In the genomic region with DNA sequence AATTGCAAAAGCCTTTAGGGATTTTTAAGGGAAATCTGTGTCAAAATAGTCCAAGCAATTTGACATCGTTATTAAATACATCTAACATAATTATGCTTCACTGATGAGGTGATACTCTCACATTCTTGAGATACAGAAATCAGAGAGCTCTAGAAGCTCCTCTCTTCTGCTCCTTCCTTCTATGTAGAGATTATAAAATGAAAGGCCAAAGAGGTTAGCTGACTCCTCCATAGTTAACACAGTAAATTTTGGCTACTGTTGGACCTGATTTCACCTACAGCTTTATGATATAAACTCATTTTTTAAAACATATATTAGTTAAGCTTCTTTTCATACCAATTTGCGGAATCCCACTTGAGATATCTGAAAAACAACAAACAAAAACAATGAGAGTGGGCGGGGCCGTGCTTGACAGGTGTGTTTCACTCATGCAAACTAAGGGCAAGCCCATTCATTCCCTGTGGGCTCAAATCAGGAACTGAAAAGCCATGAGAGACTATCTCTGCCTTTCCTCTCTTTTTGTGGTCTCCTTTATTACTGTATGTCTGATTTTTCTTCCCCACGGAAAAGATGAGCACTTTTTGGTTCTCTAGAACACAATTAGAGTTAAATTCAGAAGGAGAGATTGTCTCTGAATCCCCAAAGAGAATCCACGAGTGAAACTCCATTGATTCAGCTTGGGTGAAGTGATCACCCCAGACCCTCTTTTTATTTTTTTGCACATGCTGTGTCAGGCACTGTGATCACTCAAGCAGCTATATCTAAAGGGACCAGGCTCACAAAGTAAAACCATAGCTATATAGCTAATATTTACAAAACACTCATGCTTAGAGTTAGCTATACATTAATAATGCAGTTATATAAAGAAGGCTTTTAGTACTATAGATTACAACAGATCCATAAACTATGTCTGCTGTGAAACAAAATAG, we compare ENCODE assay signal across 11 cellular contexts.
DNase-seq lines count a peak whose midpoint lies in the region; ATAC-seq, FAIRE-seq and TF ChIP-seq lines count a peak whose summit lies in the region.
"Had no signal": no experiment of that assay in that cellular context is flagged by ENCODE, and none has a peak within 500 bp of the region (broad histone marks: within the 10 kb centered on the region; RNA-seq: fewer than 3 reads in every experiment).

No MANE protein-coding gene starts in this region.

- no peaks in the 10 kb centered on the region for H4K20me1 ChIP-seq in H9 (ENCODE audit: control insufficient read depth, insufficient read depth, insufficient read length)

- H3T11ph ChIP-seq in H9 (ENCODE audit: low read length), result no peak overlapping the region

- no peak overlapping the region for H3K18ac ChIP-seq in H9 (ENCODE audit: insufficient read length, low read depth, low read length)

- H2AFZ ChIP-seq in H9 (ENCODE audit: low read length), result no peak overlapping the region

- H3K27me3 Mint-ChIP-seq in H9 (ENCODE audit: low read depth), result no peaks in the 10 kb centered on the region
- H3K27me3 Mint-ChIP-seq: central memory CD8-positive, alpha-beta T cell had no signal

- H4K5ac ChIP-seq in H9 (ENCODE audit: insufficient read length, low read depth, low read length), result no peak overlapping the region

- no peak overlapping the region for H2BK20ac ChIP-seq in H9 (ENCODE audit: low read depth, low read length, poor library complexity, severe bottlenecking)

- no peak overlapping the region for H3K23ac ChIP-seq in H9 (ENCODE audit: insufficient read length, low read depth, low read length)

- H2BK12ac ChIP-seq in H9 (ENCODE audit: insufficient read length, low read depth, low read length), result no peak overlapping the region

- H3K9me3 Mint-ChIP-seq in H9, result no peaks in the 10 kb centered on the region
- H3K9me3 Mint-ChIP-seq: central memory CD8-positive, alpha-beta T cell had no signal

- no peaks in the 10 kb centered on the region for H3K23me2 ChIP-seq in H9 (ENCODE audit: insufficient read length, low read depth, low read length, poor library complexity, severe bottlenecking)

- WGBS in H9 (ENCODE audit: extremely low coverage, insufficient read length, low lambda C conversion rate), result no CpG with 5 or more reads among the region's 6 CpGs

- no peak overlapping the region for H2BK15ac ChIP-seq in H9 (ENCODE audit: low read depth, low read length)

- no peaks in the 10 kb centered on the region for H3K79me2 ChIP-seq in H9 (ENCODE audit: insufficient read depth, low read length)

- peaks cover 5 to 6% of the 10 kb centered on the region in 2 experiments for H3K4me1 Mint-ChIP-seq in H9

- no peak overlapping the region for H3K56ac ChIP-seq in H9 (ENCODE audit: insufficient read length, low read depth, low read length)

- TF ChIP-seq CTCF in H9 (conservative IDR thresholded peaks at IDR 0.05), result no peak

- H3K9ac ChIP-seq in H9 (ENCODE audit: extremely low read depth, insufficient read length, low read length), result no peak overlapping the region

- H3K27ac Mint-ChIP-seq in H9, result no peak overlapping the region; a peak in 1 of 7 replicates

- H3K4me3 Mint-ChIP-seq in H9, result no peak overlapping the region
- H3K4me3 Mint-ChIP-seq: central memory CD8-positive, alpha-beta T cell had no signal

- H2AK5ac ChIP-seq in H9 (ENCODE audit: insufficient read length, low read length), result no peak overlapping the region

- no peaks in the 10 kb centered on the region for H3K27me3 ChIP-seq in H9 (ENCODE audit: insufficient read depth, low read length)

- H4K91ac ChIP-seq in H9 (ENCODE audit: insufficient read length, low read depth, low read length), result no peak overlapping the region

- no peak for ATAC-seq in Right ventricle myocardium superior (ENCODE audit: poor library complexity)
- ATAC-seq in Right ventricle myocardium inferior, result no peak
- peak; percentile 92 for ATAC-seq in HG03280 (IDR thresholded peaks at IDR 0.05; ENCODE audit: unreplicated experiment)

- H3K27ac ChIP-seq in H9 (ENCODE audit: insufficient read length, low read depth, low read length), result no peak overlapping the region

- DNase-seq in Right ventricle myocardium superior, result peak; percentile 20
- no peak for DNase-seq in Right ventricle myocardium inferior (ENCODE audit: missing footprints)
- peak; percentile 32 for DNase-seq in H9
- DNase-seq in H54 (ENCODE audit: insufficient read length, low spot score), result no peak
- DNase-seq in H4 (ENCODE audit: low spot score), result no peak
- DNase-seq in NCI-H2029 (lab: John Stamatoyannopoulos, UW), result no peak
- DNase-seq in NCI-H1417 treated with DMSO at 0.1 percent for 48 hours (lab: John Stamatoyannopoulos, UW), result no peak
- DNase-seq: activated T-cell treated with anti-CD3 and anti-CD28 coated beads, Interleukin-2, amount 50 U/mL, for 1 hour; stimulated activated naive CD4-positive, alpha-beta T cell had no signal

- no peak for FAIRE-seq in H54 (lab: Jason Lieb, UNC)

- no peak overlapping the region for H3K4me2 ChIP-seq in H9 (ENCODE audit: insufficient read depth, insufficient read length, low read length)

- H3K14ac ChIP-seq in H9 (ENCODE audit: insufficient read depth, low read length), result no peak overlapping the region

- intact Hi-C loops in Right ventricle myocardium superior (cut with DNase I) (no loop called here), Right ventricle myocardium inferior (cut with DNase I) (no loop called here)

- no peak overlapping the region for H4K8ac ChIP-seq in H9 (replicated peaks; ENCODE audit: insufficient read length, low read depth, low read length)

- no peaks in the 10 kb centered on the region for H3K9me3 ChIP-seq in H9 (ENCODE audit: control insufficient read depth, low read depth, low read length)

- H3K36me3 Mint-ChIP-seq in H9 (ENCODE audit: insufficient read depth in 1 of 3, low read depth in 3 of 3), result no peaks in the 10 kb centered on the region

- H3K4me1 ChIP-seq in H9 (ENCODE audit: insufficient read depth, low read length), result no peaks in the 10 kb centered on the region

- TF ChIP-seq POLR2A in H54 (IDR thresholded peaks at IDR 0.05; ENCODE audit: low read depth, low read length), result no peak

- no peak overlapping the region for H2BK120ac ChIP-seq in H9 (ENCODE audit: low read depth, low read length, poor library complexity, severe bottlenecking)

- H3K79me1 ChIP-seq in H9 (ENCODE audit: insufficient read depth, low read depth, low read length, poor library complexity, severe bottlenecking), result no peaks in the 10 kb centered on the region

- H2BK5ac ChIP-seq in H9 (ENCODE audit: insufficient read length, low read length), result no peak overlapping the region

- no peak overlapping the region for H3K4ac ChIP-seq in H9 (ENCODE audit: low read depth, low read length)

Comparison
In these comparisons a context has a peak if more than half of its experiments do, and no peak if none do; other contexts are left out.
1. DNase-seq: peak in Right ventricle myocardium superior (single experiment) and H9 (single experiment); none in Right ventricle myocardium inferior (single experiment), H54 (single experiment), H4 (single experiment), NCI-H2029 (single experiment) and NCI-H1417 treated with DMSO at 0.1 percent for 48 hours (single experiment).